ENCODE assay signal across 1 cellular context in the genomic region with DNA sequence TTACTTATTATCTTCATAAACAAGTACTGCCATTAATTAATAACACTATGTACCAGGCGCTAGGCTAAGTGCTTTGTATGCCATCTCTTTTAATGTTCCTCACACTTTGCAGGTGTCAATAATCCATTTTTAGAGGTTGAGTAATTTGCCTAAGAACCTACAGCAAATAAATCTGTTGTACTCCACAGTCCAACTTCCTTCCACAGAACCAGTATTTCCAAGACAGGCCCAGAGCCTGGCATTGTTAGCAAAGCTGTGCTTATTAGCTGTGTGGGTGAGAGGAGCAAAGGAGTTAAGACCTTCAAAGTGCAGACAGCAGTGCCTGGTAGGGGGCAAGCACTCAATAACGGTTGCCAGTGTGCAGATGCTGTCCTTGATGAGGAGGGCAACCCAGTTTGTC.
TF ChIP-seq lines count a peak whose summit lies in the region.

No MANE protein-coding gene starts in this region.

TF ChIP-seq in HepG2, 621 proteins besides CTCF, POLR2A, EP300 and RAD21:
- TF ChIP-seq ZNF747 (CRISPR knock-in tag; IDR thresholded peaks at IDR 0.05; ENCODE audit: borderline replicate concordance) (no peak), RBAK (CRISPR knock-in tag; IDR thresholded peaks at IDR 0.05) (no peak), SP140L (CRISPR knock-in tag; IDR thresholded peaks at IDR 0.05; ENCODE audit: borderline replicate concordance) (no peak), ZNF772 (CRISPR knock-in tag; IDR thresholded peaks at IDR 0.05) (no peak), REPIN1 (CRISPR knock-in tag; IDR thresholded peaks at IDR 0.05; ENCODE audit: borderline replicate concordance, low read depth) (no peak), ZNF652 (CRISPR knock-in tag; IDR thresholded peaks at IDR 0.05; ENCODE audit: borderline replicate concordance, low read depth) (no peak), ZNF121 (CRISPR knock-in tag; IDR thresholded peaks at IDR 0.05) (no peak), ZNF546 (CRISPR knock-in tag; conservative IDR thresholded peaks at IDR 0.05) (no peak), ZKSCAN1 (IDR thresholded peaks at IDR 0.05; ENCODE audit: low read length) (no peak)
- TF ChIP-seq, protein P1, sequence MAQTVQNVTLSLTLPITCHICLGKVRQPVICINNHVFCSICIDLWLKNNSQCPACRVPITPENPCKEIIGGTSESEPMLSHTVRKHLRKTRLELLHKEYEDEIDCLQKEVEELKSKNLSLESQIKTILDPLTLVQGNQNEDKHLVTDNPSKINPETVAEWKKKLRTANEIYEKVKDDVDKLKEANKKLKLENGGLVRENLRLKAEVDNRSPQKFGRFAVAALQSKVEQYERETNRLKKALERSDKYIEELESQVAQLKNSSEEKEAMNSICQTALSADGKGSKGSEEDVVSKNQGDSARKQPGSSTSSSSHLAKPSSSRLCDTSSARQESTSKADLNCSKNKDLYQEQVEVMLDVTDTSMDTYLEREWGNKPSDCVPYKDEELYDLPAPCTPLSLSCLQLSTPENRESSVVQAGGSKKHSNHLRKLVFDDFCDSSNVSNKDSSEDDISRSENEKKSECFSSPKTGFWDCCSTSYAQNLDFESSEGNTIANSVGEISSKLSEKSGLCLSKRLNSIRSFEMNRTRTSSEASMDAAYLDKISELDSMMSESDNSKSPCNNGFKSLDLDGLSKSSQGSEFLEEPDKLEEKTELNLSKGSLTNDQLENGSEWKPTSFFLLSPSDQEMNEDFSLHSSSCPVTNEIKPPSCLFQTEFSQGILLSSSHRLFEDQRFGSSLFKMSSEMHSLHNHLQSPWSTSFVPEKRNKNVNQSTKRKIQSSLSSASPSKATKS (CRISPR knock-in tag; IDR thresholded peaks at IDR 0.05) = no peak
- TF ChIP-seq, protein P2, sequence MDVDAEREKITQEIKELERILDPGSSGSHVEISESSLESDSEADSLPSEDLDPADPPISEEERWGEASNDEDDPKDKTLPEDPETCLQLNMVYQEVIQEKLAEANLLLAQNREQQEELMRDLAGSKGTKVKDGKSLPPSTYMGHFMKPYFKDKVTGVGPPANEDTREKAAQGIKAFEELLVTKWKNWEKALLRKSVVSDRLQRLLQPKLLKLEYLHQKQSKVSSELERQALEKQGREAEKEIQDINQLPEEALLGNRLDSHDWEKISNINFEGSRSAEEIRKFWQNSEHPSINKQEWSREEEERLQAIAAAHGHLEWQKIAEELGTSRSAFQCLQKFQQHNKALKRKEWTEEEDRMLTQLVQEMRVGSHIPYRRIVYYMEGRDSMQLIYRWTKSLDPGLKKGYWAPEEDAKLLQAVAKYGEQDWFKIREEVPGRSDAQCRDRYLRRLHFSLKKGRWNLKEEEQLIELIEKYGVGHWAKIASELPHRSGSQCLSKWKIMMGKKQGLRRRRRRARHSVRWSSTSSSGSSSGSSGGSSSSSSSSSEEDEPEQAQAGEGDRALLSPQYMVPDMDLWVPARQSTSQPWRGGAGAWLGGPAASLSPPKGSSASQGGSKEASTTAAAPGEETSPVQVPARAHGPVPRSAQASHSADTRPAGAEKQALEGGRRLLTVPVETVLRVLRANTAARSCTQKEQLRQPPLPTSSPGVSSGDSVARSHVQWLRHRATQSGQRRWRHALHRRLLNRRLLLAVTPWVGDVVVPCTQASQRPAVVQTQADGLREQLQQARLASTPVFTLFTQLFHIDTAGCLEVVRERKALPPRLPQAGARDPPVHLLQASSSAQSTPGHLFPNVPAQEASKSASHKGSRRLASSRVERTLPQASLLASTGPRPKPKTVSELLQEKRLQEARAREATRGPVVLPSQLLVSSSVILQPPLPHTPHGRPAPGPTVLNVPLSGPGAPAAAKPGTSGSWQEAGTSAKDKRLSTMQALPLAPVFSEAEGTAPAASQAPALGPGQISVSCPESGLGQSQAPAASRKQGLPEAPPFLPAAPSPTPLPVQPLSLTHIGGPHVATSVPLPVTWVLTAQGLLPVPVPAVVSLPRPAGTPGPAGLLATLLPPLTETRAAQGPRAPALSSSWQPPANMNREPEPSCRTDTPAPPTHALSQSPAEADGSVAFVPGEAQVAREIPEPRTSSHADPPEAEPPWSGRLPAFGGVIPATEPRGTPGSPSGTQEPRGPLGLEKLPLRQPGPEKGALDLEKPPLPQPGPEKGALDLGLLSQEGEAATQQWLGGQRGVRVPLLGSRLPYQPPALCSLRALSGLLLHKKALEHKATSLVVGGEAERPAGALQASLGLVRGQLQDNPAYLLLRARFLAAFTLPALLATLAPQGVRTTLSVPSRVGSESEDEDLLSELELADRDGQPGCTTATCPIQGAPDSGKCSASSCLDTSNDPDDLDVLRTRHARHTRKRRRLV (CRISPR knock-in tag; IDR thresholded peaks at IDR 0.05) = no peak
- TF ChIP-seq, protein P3, sequence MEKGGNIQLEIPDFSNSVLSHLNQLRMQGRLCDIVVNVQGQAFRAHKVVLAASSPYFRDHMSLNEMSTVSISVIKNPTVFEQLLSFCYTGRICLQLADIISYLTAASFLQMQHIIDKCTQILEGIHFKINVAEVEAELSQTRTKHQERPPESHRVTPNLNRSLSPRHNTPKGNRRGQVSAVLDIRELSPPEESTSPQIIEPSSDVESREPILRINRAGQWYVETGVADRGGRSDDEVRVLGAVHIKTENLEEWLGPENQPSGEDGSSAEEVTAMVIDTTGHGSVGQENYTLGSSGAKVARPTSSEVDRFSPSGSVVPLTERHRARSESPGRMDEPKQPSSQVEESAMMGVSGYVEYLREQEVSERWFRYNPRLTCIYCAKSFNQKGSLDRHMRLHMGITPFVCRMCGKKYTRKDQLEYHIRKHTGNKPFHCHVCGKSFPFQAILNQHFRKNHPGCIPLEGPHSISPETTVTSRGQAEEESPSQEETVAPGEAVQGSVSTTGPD (CRISPR knock-in tag; IDR thresholded peaks at IDR 0.05) = no peak
- TF ChIP-seq, protein P4, sequence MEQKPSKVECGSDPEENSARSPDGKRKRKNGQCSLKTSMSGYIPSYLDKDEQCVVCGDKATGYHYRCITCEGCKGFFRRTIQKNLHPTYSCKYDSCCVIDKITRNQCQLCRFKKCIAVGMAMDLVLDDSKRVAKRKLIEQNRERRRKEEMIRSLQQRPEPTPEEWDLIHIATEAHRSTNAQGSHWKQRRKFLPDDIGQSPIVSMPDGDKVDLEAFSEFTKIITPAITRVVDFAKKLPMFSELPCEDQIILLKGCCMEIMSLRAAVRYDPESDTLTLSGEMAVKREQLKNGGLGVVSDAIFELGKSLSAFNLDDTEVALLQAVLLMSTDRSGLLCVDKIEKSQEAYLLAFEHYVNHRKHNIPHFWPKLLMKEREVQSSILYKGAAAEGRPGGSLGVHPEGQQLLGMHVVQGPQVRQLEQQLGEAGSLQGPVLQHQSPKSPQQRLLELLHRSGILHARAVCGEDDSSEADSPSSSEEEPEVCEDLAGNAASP (CRISPR knock-in tag; IDR thresholded peaks at IDR 0.05; ENCODE audit: borderline replicate concordance) = no peak
TF ChIP-seq in HepG2: peak in this region for 0.
